20 cellular contexts compared by ENCODE assay signal in genomic region chr9:113481176-113481805, GRCh38. TPM values are rescaled to one million over a fixed set of nuclear protein-coding genes. Genes with fewer than 3 reads are reported as not detected.
DNase-seq lines count a peak whose midpoint lies in the region; TF ChIP-seq lines count a peak whose summit lies in the region.
"Had no signal": no experiment of that assay in that cellular context is flagged by ENCODE, and none has a peak within 500 bp of the region (broad histone marks: within the 10 kb centered on the region; RNA-seq: fewer than 3 reads in every experiment).

No MANE protein-coding gene starts in this region.

- H3K4ac ChIP-seq in neuronal stem cell (ENCODE audit: low read length) = no peak overlapping the region

- TF ChIP-seq CTCF in C4-2B (conservative IDR thresholded peaks at IDR 0.05) (no peak), LNCaP clone FGC (IDR thresholded peaks at IDR 0.05; ENCODE audit: control insufficient read depth, extremely low read depth, insufficient read depth) (no peak)

- H3K14ac ChIP-seq in neuronal stem cell (ENCODE audit: low read length) = no peak overlapping the region

- H3K4me3 ChIP-seq in LNCaP clone FGC (ENCODE audit: low read depth, low read length) (no peak overlapping the region), neuronal stem cell (ENCODE audit: low read length in 2 of 2) (no peak overlapping the region)
- H3K4me3 ChIP-seq: breast epithelium, gastrocnemius medialis, spleen had no signal

- H3K27me3 ChIP-seq in neuronal stem cell (ENCODE audit: control insufficient read depth in 3 of 3, insufficient read depth in 3 of 3, low read depth in 1 of 3, low read length in 3 of 3) = no peaks in the 10 kb centered on the region
- H3K27me3 ChIP-seq: breast epithelium, gastrocnemius medialis, spleen had no signal

- no peak overlapping the region for H2AFZ ChIP-seq in neuronal stem cell (ENCODE audit: low read length)

- H4K91ac ChIP-seq in neuronal stem cell (ENCODE audit: low read depth, low read length, poor library complexity) = no peak overlapping the region

- H3K4me2 ChIP-seq in neuronal stem cell (ENCODE audit: insufficient read depth, low read length, poor library complexity, severe bottlenecking) = no peak overlapping the region
- H3K4me2 ChIP-seq: KMS-11 had no signal

- H2BK12ac ChIP-seq in neuronal stem cell (ENCODE audit: low read length) = peak overlapping the region; percentile 34

- H4K8ac ChIP-seq in neuronal stem cell (ENCODE audit: low read depth, low read length) = no peak overlapping the region

- H3K18ac ChIP-seq in neuronal stem cell (ENCODE audit: low read length) = peak overlapping the region; percentile 30

- H2AK5ac ChIP-seq in neuronal stem cell (ENCODE audit: low read depth, low read length) = no peak overlapping the region

- H3K9me3 ChIP-seq in neuronal stem cell (replicated peaks in 1 of 2; ENCODE audit: control insufficient read depth in 2 of 2, insufficient read depth in 1 of 2, low read depth in 1 of 2, low read length in 2 of 2) = no peaks in the 10 kb centered on the region
- H3K9me3 ChIP-seq: breast epithelium, gastrocnemius medialis, spleen had no signal

- H3K23ac ChIP-seq in neuronal stem cell (ENCODE audit: low read depth, low read length, poor library complexity) = no peak overlapping the region

- no peak overlapping the region for H2BK15ac ChIP-seq in neuronal stem cell (ENCODE audit: low read length)

- no peak overlapping the region for H2BK5ac ChIP-seq in neuronal stem cell (ENCODE audit: low read length)

- in situ Hi-C loops in G401 (cut with HindIII; ENCODE audit: low sequenced_read_pairs) = no loop called here

- no peaks in the 10 kb centered on the region for H3K36me3 ChIP-seq in neuronal stem cell (replicated peaks in 1 of 2; ENCODE audit: control insufficient read depth in 2 of 2, insufficient read depth in 2 of 2, low read length in 2 of 2)
- H3K36me3 ChIP-seq: breast epithelium, gastrocnemius medialis, spleen had no signal

- peaks cover 4 to 12% of the 10 kb centered on the region in 2 donors for H3K4me1 ChIP-seq in neuronal stem cell (ENCODE audit: control insufficient read depth in 2 of 2, insufficient read depth in 1 of 2, low read depth in 1 of 2, low read length in 2 of 2)
- H3K4me1 ChIP-seq: breast epithelium had no signal

- DNase-seq in LNCaP clone FGC (ENCODE audit: low read depth) (peak; percentile 99), SHP77 treated with DMSO at 0.1 percent for 48 hours (lab: John Stamatoyannopoulos, UW) (peak; percentile 38), neuronal stem cell (ENCODE audit: low spot score) (no peak), cerebellar nuclear complex (lab: John Stamatoyannopoulos, UW) (no peak), dermis blood vessel endothelial cell (no peak), SK-N-DZ (ENCODE audit: low spot score) (no peak), G401 (ENCODE audit: low spot score) (no peak)
- DNase-seq: activated CD8-positive, alpha-beta T cell treated with anti-CD3 and anti-CD28 coated beads, Interleukin-2, amount 10 ng/mL, durations not matched to agents 7 days and 5 days; activated naive CD8-positive, alpha-beta T cell treated with anti-CD3 and anti-CD28 coated beads for 36 hours; CD4-positive, alpha-beta T cell; kidney glomerular epithelial cell; NCI-H1105; nephron progenitor cell; spleen; stimulated activated CD4-positive, alpha-beta T cell treated with anti-CD3 and anti-CD28 coated beads, Interleukin-4, amount 100 ng/mL, for 4 hours; T-helper 9 cell had no signal

- H3K27ac ChIP-seq in C4-2B (peak overlapping the region; percentile 72), neuronal stem cell (replicated peaks; ENCODE audit: low read length) (no peak overlapping the region)
- H3K27ac ChIP-seq: gastrocnemius medialis, KMS-11, spleen had no signal

- no peak overlapping the region for H2BK120ac ChIP-seq in neuronal stem cell (ENCODE audit: low read depth, low read length)

- no peaks in the 10 kb centered on the region for H3K79me1 ChIP-seq in neuronal stem cell (ENCODE audit: low read depth, low read length)

- WGBS in neuronal stem cell (ENCODE audit: extremely low coverage in 2 of 2, insufficient read length in 2 of 2, insufficient replicate concordance in 1 of 2), 2 donors = no CpG with 5 or more reads among the region's 7 CpGs

- no peak overlapping the region for H3K9ac ChIP-seq in neuronal stem cell (ENCODE audit: low read depth, low read length, poor library complexity)
- H3K9ac ChIP-seq: KMS-11 had no signal

RNA-seq across cellular contexts. Expression of gene RGS3, which starts 17.8 kb away (rescaled TPM):
- polyA plus RNA-seq in neuronal stem cell (2013, experiment 1 of 2) = 26.4 TPM
- 26.2 TPM for polyA plus RNA-seq in neuronal stem cell (2013, experiment 2 of 2)
- total RNA-seq in dermis blood vessel endothelial cell = 294 and 415 TPM in 2 replicates
- 25.0 and 38.8 TPM in 2 replicates for polyA plus RNA-seq in SK-N-DZ (2014; cell fraction: cytosol; rRNA removed)
- polyA plus RNA-seq in SK-N-DZ (2014; cell fraction: nucleus; rRNA removed) = 42.0 and 45.4 TPM in 2 replicates
- 117 and 144 TPM in 2 replicates for total RNA-seq in G401 (2014; rRNA removed; shearing (Covaris generic))

Comparison
In these comparisons a context has a peak if more than half of its experiments do, and no peak if none do; other contexts are left out.
1. DNase-seq: peak in LNCaP clone FGC (single experiment) and SHP77 treated with DMSO at 0.1 percent for 48 hours (single experiment); none in neuronal stem cell (single experiment), cerebellar nuclear complex (0 of 2), dermis blood vessel endothelial cell (single experiment), SK-N-DZ (single experiment) and G401 (single experiment).